25 cellular contexts compared by ENCODE assay signal in the genomic region with DNA sequence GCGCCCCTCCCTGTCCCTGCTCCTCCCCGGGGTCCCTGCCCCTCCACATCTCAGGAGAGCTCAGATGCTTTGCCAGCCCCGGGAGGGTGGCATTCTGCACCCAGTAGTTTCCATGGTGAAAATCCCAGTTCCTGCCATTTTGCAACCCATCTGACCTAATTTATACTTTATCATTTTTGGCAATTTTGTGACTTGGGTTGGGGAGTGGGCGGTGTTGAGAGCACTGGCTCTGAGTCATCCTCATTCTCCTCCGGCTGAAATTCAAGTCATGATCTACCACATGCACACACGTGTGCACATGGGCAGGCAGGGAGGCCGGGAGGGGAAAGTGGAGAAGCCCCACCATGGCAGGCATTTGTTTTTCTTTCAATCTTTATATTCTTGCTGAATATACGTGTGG.
DNase-seq lines count a peak whose midpoint lies in the region; ATAC-seq and TF ChIP-seq lines count a peak whose summit lies in the region.
"Had no signal": no experiment of that assay in that cellular context is flagged by ENCODE, and none has a peak within 500 bp of the region (broad histone marks: within the 10 kb centered on the region; RNA-seq: fewer than 3 reads in every experiment).

No MANE protein-coding gene starts in this region.

- no peaks in the 10 kb centered on the region for H3K36me3 Mint-ChIP-seq in endothelial cell (ENCODE audit: low read depth, unreplicated experiment)
- H3K36me3 Mint-ChIP-seq: CD8-positive, alpha-beta T cell had no signal

- no peaks in the 10 kb centered on the region for H3K36me3 ChIP-seq in HEK293 (ENCODE audit: control insufficient read depth in 2 of 2, insufficient read depth in 1 of 2, low read length in 2 of 2)

- no peak for ATAC-seq in GM21367 (IDR thresholded peaks at IDR 0.05; ENCODE audit: unreplicated experiment)
- ATAC-seq: CD8-positive, alpha-beta T cell had no signal

- DNase-seq in GM03348 (ENCODE audit: low spot score): peak; percentile 24
- DNase-seq in caudate nucleus (lab: John Stamatoyannopoulos, UW): peak in 38 of 61 donors; percentile 4 to 84 (median 42)
- peak; percentile 77 for DNase-seq in putamen (ENCODE audit: low spot score)
- no peak for DNase-seq in NCI-H2171 treated with DMSO at 0.1 percent for 48 hours (lab: John Stamatoyannopoulos, UW)
- DNase-seq in coronary artery (ENCODE audit: low spot score): no peak
- DNase-seq in endothelial cell (ENCODE audit: low spot score): no peak
- DNase-seq: CD8-positive, alpha-beta T cell; DMS 273 treated with DMSO at 0.1 percent for 48 hours; DMS79 treated with DMSO at 0.1 percent for 48 hours; HCEC 1CT; IMR-90; KG1; NCI-H1048; NCI-H1436; NCI-H187; NCI-H2081 treated with DMSO at 0.1 percent for 48 hours; NCI-H524; NCI-H774; NK-92 treated with Interleukin-12 subunit alpha and Interleukin-12 subunit beta, amount 100 ng/mL, for 24 hours; RPMI8226; SHP77 treated with DMSO at 0.1 percent for 48 hours had no signal

- POLR2A ChIA-PET in HEK293 (lab: Yijun Ruan, JAX): no interaction called here

- no peak for TF ChIP-seq CTCF in HEK293 (tag by site-specific recombination; IDR thresholded peaks at IDR 0.05)
- TF ChIP-seq CTCF in coronary artery (IDR thresholded peaks at IDR 0.05): no peak
- TF ChIP-seq CTCF in endothelial cell (IDR thresholded peaks at IDR 0.05; ENCODE audit: unreplicated experiment): no peak

- CTCF ChIA-PET in HEK293 (lab: Yijun Ruan, JAX): no interaction called here

- no peak overlapping the region for H3K27ac Mint-ChIP-seq in endothelial cell (ENCODE audit: unreplicated experiment)
- H3K27ac Mint-ChIP-seq: B cell; CD8-positive, alpha-beta T cell had no signal

- H3K27ac ChIP-seq in HEK293 (ENCODE audit: extremely low read depth, low read depth, low read length): no peak overlapping the region
- peak overlapping the region; percentile 80 for H3K27ac ChIP-seq in caudate nucleus (ENCODE audit: low read depth, low read length)
- no peak overlapping the region for H3K27ac ChIP-seq in coronary artery
- H3K27ac ChIP-seq: C4-2B had no signal

- H3K9me3 Mint-ChIP-seq in endothelial cell (ENCODE audit: unreplicated experiment): no peaks in the 10 kb centered on the region
- H3K9me3 Mint-ChIP-seq: CD8-positive, alpha-beta T cell had no signal

- no peaks in the 10 kb centered on the region for H3K9me3 ChIP-seq in HEK293 (ENCODE audit: control insufficient read depth, insufficient read depth, low read depth, low read length)

- H3K4me1 Mint-ChIP-seq in endothelial cell (ENCODE audit: unreplicated experiment): no peaks in the 10 kb centered on the region

- H3K27me3 Mint-ChIP-seq in endothelial cell (ENCODE audit: unreplicated experiment): peaks cover under 1% of the 10 kb centered on the region

- H3K4me3 ChIP-seq in HEK293 (ENCODE audit: low read depth, low read length) (no peak overlapping the region), coronary artery (no peak overlapping the region)

- H3K4me1 ChIP-seq in HEK293 (ENCODE audit: control insufficient read depth, insufficient read depth, low read length): peaks cover 10% of the 10 kb centered on the region

- H3K4me3 Mint-ChIP-seq in endothelial cell (ENCODE audit: unreplicated experiment): no peak overlapping the region
- H3K4me3 Mint-ChIP-seq: B cell; CD8-positive, alpha-beta T cell had no signal

TF ChIP-seq in HEK293, 187 proteins besides CTCF, POLR2A, EP300 and RAD21:
- TF ChIP-seq KLF1 (tag by site-specific recombination; IDR thresholded peaks at IDR 0.05) (0 out of 2 replicates have a peak, but pooled peaks have one; percentile 11), EGR2 (tag by site-specific recombination; IDR thresholded peaks at IDR 0.05; ENCODE audit: low read depth) (0 out of 2 replicates have a peak, but pooled peaks have one; percentile 64), GLIS2 (tag by site-specific recombination; IDR thresholded peaks at IDR 0.05) (0 out of 2 replicates have a peak, but pooled peaks have one; percentile 21), ZBTB1 (tag by site-specific recombination; IDR thresholded peaks at IDR 0.05) (no peak), ZBTB20 (tag by site-specific recombination; IDR thresholded peaks at IDR 0.05) (0 out of 2 replicates have a peak, but pooled peaks have one; percentile 19), ZFHX2 (tag by site-specific recombination; conservative IDR thresholded peaks at IDR 0.05) (peak; percentile 87), ZNF660 (tag by site-specific recombination; IDR thresholded peaks at IDR 0.05) (peak; percentile 66; the same call in 1 of the 2 replicates), SP7 (tag by site-specific recombination; IDR thresholded peaks at IDR 0.05) (0 out of 2 replicates have a peak, but pooled peaks have one; percentile 24)
- TF ChIP-seq, protein P1, sequence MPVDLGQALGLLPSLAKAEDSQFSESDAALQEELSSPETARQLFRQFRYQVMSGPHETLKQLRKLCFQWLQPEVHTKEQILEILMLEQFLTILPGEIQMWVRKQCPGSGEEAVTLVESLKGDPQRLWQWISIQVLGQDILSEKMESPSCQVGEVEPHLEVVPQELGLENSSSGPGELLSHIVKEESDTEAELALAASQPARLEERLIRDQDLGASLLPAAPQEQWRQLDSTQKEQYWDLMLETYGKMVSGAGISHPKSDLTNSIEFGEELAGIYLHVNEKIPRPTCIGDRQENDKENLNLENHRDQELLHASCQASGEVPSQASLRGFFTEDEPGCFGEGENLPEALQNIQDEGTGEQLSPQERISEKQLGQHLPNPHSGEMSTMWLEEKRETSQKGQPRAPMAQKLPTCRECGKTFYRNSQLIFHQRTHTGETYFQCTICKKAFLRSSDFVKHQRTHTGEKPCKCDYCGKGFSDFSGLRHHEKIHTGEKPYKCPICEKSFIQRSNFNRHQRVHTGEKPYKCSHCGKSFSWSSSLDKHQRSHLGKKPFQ (tag by site-specific recombination; IDR thresholded peaks at IDR 0.05): no peak

Comparison
In these comparisons a context has a peak if more than half of its experiments do, and no peak if none do; other contexts are left out.
1. DNase-seq: peak in GM03348 (single experiment), caudate nucleus (38 of 61) and putamen (single experiment); none in NCI-H2171 treated with DMSO at 0.1 percent for 48 hours (single experiment), coronary artery (single experiment) and endothelial cell (single experiment).